Comparison of ENCODE assay signal across 1 cellular context in the genomic region with DNA sequence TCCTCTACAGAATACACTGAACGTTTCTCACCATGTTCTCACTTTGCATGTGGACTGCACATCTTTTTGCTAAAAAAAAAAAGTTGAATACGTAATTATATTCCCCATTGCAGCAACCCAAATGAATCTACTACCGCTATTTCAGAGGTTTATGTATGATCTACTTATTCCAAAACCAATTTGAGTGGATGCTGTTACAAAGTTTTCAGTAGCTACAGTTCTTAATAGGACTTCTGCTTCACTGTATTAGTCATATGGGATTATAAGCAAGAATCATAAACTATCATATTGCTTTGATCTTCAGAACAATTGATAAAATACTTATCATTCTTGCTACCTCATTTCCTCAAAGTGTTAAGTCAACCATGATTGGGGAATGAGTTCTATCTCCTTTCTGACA.
A peak's percentile ranks its signal among the peaks of the same experiment; 100 is the strongest.
TF ChIP-seq lines count a peak whose summit lies in the region.

No MANE protein-coding gene starts in this region.

TF ChIP-seq in GM12878, 131 proteins besides CTCF, POLR2A, EP300 and RAD21 (continued from another document):
- TF ChIP-seq, protein P1, sequence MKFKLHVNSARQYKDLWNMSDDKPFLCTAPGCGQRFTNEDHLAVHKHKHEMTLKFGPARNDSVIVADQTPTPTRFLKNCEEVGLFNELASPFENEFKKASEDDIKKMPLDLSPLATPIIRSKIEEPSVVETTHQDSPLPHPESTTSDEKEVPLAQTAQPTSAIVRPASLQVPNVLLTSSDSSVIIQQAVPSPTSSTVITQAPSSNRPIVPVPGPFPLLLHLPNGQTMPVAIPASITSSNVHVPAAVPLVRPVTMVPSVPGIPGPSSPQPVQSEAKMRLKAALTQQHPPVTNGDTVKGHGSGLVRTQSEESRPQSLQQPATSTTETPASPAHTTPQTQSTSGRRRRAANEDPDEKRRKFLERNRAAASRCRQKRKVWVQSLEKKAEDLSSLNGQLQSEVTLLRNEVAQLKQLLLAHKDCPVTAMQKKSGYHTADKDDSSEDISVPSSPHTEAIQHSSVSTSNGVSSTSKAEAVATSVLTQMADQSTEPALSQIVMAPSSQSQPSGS (IDR thresholded peaks at IDR 0.05; ENCODE audit: low read length): no peak
- TF ChIP-seq RB1 (IDR thresholded peaks at IDR 0.05; ENCODE audit: borderline replicate concordance): no peak
- no peak for TF ChIP-seq NFIC (IDR thresholded peaks at IDR 0.05; ENCODE audit: low read depth, low read length)
- no peak for TF ChIP-seq BRCA1 (IDR thresholded peaks at IDR 0.05; ENCODE audit: low read depth, low read length)
- TF ChIP-seq ZNF384 (IDR thresholded peaks at IDR 0.05; ENCODE audit: borderline replicate concordance, low read depth, low read length): peak; percentile 16; the same call in 1 of the 2 replicates
- TF ChIP-seq SIX5 (IDR thresholded peaks at IDR 0.05; ENCODE audit: low read depth, low read length, severe bottlenecking): no peak
- TF ChIP-seq MEF2B (IDR thresholded peaks at IDR 0.05; ENCODE audit: partially characterized antibody, poor library complexity, severe bottlenecking): no peak
- TF ChIP-seq, protein P2, sequence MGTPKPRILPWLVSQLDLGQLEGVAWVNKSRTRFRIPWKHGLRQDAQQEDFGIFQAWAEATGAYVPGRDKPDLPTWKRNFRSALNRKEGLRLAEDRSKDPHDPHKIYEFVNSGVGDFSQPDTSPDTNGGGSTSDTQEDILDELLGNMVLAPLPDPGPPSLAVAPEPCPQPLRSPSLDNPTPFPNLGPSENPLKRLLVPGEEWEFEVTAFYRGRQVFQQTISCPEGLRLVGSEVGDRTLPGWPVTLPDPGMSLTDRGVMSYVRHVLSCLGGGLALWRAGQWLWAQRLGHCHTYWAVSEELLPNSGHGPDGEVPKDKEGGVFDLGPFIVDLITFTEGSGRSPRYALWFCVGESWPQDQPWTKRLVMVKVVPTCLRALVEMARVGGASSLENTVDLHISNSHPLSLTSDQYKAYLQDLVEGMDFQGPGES (IDR thresholded peaks at IDR 0.05): no peak
- TF ChIP-seq, protein P3, sequence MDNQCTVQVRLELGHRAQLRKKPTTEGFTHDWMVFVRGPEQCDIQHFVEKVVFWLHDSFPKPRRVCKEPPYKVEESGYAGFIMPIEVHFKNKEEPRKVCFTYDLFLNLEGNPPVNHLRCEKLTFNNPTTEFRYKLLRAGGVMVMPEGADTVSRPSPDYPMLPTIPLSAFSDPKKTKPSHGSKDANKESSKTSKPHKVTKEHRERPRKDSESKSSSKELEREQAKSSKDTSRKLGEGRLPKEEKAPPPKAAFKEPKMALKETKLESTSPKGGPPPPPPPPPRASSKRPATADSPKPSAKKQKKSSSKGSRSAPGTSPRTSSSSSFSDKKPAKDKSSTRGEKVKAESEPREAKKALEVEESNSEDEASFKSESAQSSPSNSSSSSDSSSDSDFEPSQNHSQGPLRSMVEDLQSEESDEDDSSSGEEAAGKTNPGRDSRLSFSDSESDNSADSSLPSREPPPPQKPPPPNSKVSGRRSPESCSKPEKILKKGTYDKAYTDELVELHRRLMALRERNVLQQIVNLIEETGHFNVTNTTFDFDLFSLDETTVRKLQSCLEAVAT (IDR thresholded peaks at IDR 0.05): no peak
- TF ChIP-seq CBX3 (IDR thresholded peaks at IDR 0.05; ENCODE audit: borderline replicate concordance, low read depth): no peak
- no peak for TF ChIP-seq SPI1 (IDR thresholded peaks at IDR 0.05; ENCODE audit: borderline replicate concordance, insufficient read depth, low read depth, low read length)
- no peak for TF ChIP-seq CHD1 (IDR thresholded peaks at IDR 0.05; ENCODE audit: low read depth, low read length)
- TF ChIP-seq, protein P4, sequence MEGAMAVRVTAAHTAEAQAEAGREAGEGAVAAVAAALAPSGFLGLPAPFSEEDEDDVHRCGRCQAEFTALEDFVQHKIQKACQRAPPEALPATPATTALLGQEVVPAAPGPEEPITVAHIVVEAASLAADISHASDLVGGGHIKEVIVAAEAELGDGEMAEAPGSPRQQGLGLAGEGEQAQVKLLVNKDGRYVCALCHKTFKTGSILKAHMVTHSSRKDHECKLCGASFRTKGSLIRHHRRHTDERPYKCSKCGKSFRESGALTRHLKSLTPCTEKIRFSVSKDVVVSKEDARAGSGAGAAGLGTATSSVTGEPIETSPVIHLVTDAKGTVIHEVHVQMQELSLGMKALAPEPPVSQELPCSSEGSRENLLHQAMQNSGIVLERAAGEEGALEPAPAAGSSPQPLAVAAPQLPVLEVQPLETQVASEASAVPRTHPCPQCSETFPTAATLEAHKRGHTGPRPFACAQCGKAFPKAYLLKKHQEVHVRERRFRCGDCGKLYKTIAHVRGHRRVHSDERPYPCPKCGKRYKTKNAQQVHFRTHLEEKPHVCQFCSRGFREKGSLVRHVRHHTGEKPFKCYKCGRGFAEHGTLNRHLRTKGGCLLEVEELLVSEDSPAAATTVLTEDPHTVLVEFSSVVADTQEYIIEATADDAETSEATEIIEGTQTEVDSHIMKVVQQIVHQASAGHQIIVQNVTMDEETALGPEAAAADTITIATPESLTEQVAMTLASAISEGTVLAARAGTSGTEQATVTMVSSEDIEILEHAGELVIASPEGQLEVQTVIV (IDR thresholded peaks at IDR 0.05; ENCODE audit: borderline replicate concordance, partially characterized antibody): no peak
- TF ChIP-seq MTA2 (IDR thresholded peaks at IDR 0.05; ENCODE audit: low read depth): peak; percentile 52
- TF ChIP-seq TAF1 (IDR thresholded peaks at IDR 0.05; ENCODE audit: borderline replicate concordance, low read depth, low read length): no peak
- no peak for TF ChIP-seq FOXK2 (IDR thresholded peaks at IDR 0.05)
